ENCODE assay signal across 10 cellular contexts in the genomic region with DNA sequence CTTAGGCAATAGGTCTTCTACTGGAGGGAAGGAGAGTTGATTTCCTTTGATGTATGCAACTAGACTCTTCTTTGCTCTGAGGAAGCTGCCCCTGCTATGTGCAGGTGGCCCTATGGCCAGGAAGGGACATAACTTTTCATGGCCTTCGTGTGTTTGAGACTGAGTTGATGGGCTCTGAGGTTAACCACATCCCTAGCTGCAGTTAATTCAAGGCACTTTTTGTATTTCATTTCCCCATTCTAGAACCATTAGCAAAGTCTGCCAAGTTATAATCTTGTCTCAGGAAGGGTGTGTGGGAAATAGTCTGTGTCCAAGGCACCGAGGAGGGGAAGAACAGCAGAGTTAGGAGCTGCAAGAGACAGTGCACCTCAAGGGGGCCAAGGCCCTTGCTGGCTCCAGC. TPM values are rescaled to one million over a fixed set of nuclear protein-coding genes. Genes with fewer than 3 reads are reported as not detected.
DNase-seq lines count a peak whose midpoint lies in the region; ATAC-seq and TF ChIP-seq lines count a peak whose summit lies in the region.
"Had no signal": no experiment of that assay in that cellular context is flagged by ENCODE, and none has a peak within 500 bp of the region (broad histone marks: within the 10 kb centered on the region; RNA-seq: fewer than 3 reads in every experiment).

No MANE protein-coding gene starts in this region.

- H3K27me3 ChIP-seq in CD4-positive, alpha-beta T cell (ENCODE audit: control insufficient read depth, insufficient read depth, low read length), result no peaks in the 10 kb centered on the region
- H3K27me3 ChIP-seq in endodermal cell (ENCODE audit: control insufficient read depth, insufficient read depth, low read length, poor library complexity, severe bottlenecking), result peaks cover 19% of the 10 kb centered on the region

- no peaks in the 10 kb centered on the region for H3K4me1 ChIP-seq in endodermal cell (ENCODE audit: control insufficient read depth, insufficient read depth, low read length)

- H3K36me3 Mint-ChIP-seq in CD4-positive, alpha-beta T cell (ENCODE audit: low read depth), result no peaks in the 10 kb centered on the region
- H3K36me3 Mint-ChIP-seq in endodermal cell (ENCODE audit: low read depth), result no peaks in the 10 kb centered on the region

- no peak for TF ChIP-seq CTCF in GM12865 (IDR thresholded peaks at IDR 0.05; ENCODE audit: insufficient read depth, low read depth, low read length, missing control alignments)
- no peak for TF ChIP-seq CTCF in CD4-positive, alpha-beta T cell (IDR thresholded peaks at IDR 0.05)
- TF ChIP-seq CTCF in endodermal cell (conservative IDR thresholded peaks at IDR 0.05), result no peak

- no peaks in the 10 kb centered on the region for H3K36me3 ChIP-seq in endodermal cell (ENCODE audit: control insufficient read depth, insufficient read depth, low read length)

- WGBS in endodermal cell (ENCODE audit: insufficient coverage in 1 of 2, insufficient read length in 1 of 2), 2 experiments, result 92% methylated on average over 2 of the region's 2 CpGs

- POLR2A ChIA-PET in CD4-positive, alpha-beta T cell (lab: Charles Lee), result no interaction called here

- no peak overlapping the region for H3K27ac Mint-ChIP-seq in CD4-positive, alpha-beta T cell
- no peak overlapping the region for H3K27ac Mint-ChIP-seq in endodermal cell

- no peaks in the 10 kb centered on the region for H3K9me3 Mint-ChIP-seq in CD4-positive, alpha-beta T cell
- H3K9me3 Mint-ChIP-seq in endodermal cell, result no peaks in the 10 kb centered on the region

- no peak overlapping the region for H3K27ac ChIP-seq in CD4-positive, alpha-beta T cell (ENCODE audit: low read depth, low read length)
- no peak overlapping the region for H3K27ac ChIP-seq in endodermal cell (ENCODE audit: low read depth, low read length)

- no peak overlapping the region for H3K4me3 ChIP-seq in GM12865 (ENCODE audit: low read depth, low read length)
- no peak overlapping the region for H3K4me3 ChIP-seq in endodermal cell (ENCODE audit: low read length)

- DNase-seq in GM12865 (ENCODE audit: low read depth) (peak; percentile 87), RPMI8226 (peak; percentile 91), putamen (ENCODE audit: low spot score) (no peak), endodermal cell (no peak), Ammon's horn (ENCODE audit: low spot score) (no peak)
- no peak for DNase-seq in CD4-positive, alpha-beta T cell
- DNase-seq: C1 segment of cervical spinal cord had no signal

- CTCF ChIA-PET in CD4-positive, alpha-beta T cell (lab: Charles Lee), result no interaction called here

- H3K4me3 Mint-ChIP-seq in CD4-positive, alpha-beta T cell, result no peak overlapping the region
- H3K4me3 Mint-ChIP-seq in endodermal cell, result no peak overlapping the region

- peaks cover 6% of the 10 kb centered on the region for H3K27me3 Mint-ChIP-seq in CD4-positive, alpha-beta T cell
- peaks cover 2% of the 10 kb centered on the region for H3K27me3 Mint-ChIP-seq in endodermal cell (ENCODE audit: insufficient read depth)

- H3K9ac ChIP-seq in endodermal cell (ENCODE audit: extremely low read depth, low read length, poor library complexity, severe bottlenecking), result no peak overlapping the region

- H3K4me1 Mint-ChIP-seq in CD4-positive, alpha-beta T cell (ENCODE audit: low read depth), result no peaks in the 10 kb centered on the region
- H3K4me1 Mint-ChIP-seq in endodermal cell, result no peaks in the 10 kb centered on the region

- peak; percentile 53 for ATAC-seq in GM21360 (IDR thresholded peaks at IDR 0.05; ENCODE audit: unreplicated experiment)
- ATAC-seq in HG03139 (IDR thresholded peaks at IDR 0.05; ENCODE audit: unreplicated experiment), result peak; percentile 67
- ATAC-seq in CD4-positive, alpha-beta T cell (ENCODE audit: poor library complexity), result no peak

- intact Hi-C loops in CD4-positive, alpha-beta T cell (cut with DNase I, micrococcal nuclease), result no loop called here

- H3K9me3 ChIP-seq in CD4-positive, alpha-beta T cell (ENCODE audit: control insufficient read depth, low read length), result no peaks in the 10 kb centered on the region
- no peaks in the 10 kb centered on the region for H3K9me3 ChIP-seq in endodermal cell (ENCODE audit: control insufficient read depth, low read length)

RNA-seq across cellular contexts. Expression of gene FCRL4, which starts 2.5 kb away (rescaled TPM):
- total RNA-seq in CD4-positive, alpha-beta T cell, result not detected
- not detected for total RNA-seq in endodermal cell
- polyA plus RNA-seq in endodermal cell (2013, experiment 1 of 2), result not detected
- not detected for polyA plus RNA-seq in endodermal cell (2013, experiment 2 of 2)
- total RNA-seq: posterior vena cava had no signal

RNA-seq across cellular contexts. Expression of gene FCRL5, which starts 43.0 kb away (rescaled TPM):
- total RNA-seq in CD4-positive, alpha-beta T cell, result not detected
- total RNA-seq in endodermal cell, result 1 to 10 TPM in 1 of 2 donors, not detected in 1; 1.1 TPM
- polyA plus RNA-seq in endodermal cell (2013, experiment 1 of 2), result not detected
- not detected for polyA plus RNA-seq in endodermal cell (2013, experiment 2 of 2)

Comparison
In these comparisons a context has a peak if more than half of its experiments do, and no peak if none do; other contexts are left out.
1. DNase-seq: peak in GM12865 (single experiment) and RPMI8226 (single experiment); none in CD4-positive, alpha-beta T cell (0 of 10), putamen (single experiment), endodermal cell (single experiment) and Ammon's horn (single experiment).